In genomic region chr4:56821394-56822263, GRCh38 we compare ENCODE assay signal across 8 cellular contexts. TPM values are rescaled to one million over a fixed set of nuclear protein-coding genes. Genes with fewer than 3 reads are reported as not detected.
DNase-seq lines count a peak whose midpoint lies in the region; ATAC-seq and TF ChIP-seq lines count a peak whose summit lies in the region.

SPINK2 (minus strand) TSS chr4:56821701; CDS start chr4:56821662, 39 bp downstream.

- H3K36me3 Mint-ChIP-seq in IgD-negative memory B cell (no peaks in the 10 kb centered on the region), activated B cell treated with CpG ODN at 0.5 μM for 24 hours (ENCODE audit: low read depth) (no peaks in the 10 kb centered on the region)

- no peak for TF ChIP-seq CTCF in activated B cell treated with CpG ODN at 0.5 μM for 24 hours (IDR thresholded peaks at IDR 0.05)

- POLR2A ChIA-PET in activated B cell treated with CpG ODN at 0.5 μM for 24 hours (lab: Charles Lee), result interaction anchor here (1.6 kb wide), 1 partner anchor 15 kb away, joined by 3 read pairs; no protein-coding TSS in a partner anchor

- ATAC-seq in activated B cell treated with CpG ODN at 0.5 μM for 24 hours (ENCODE audit: low read depth), result peak; percentile 87

- H2BK120ac ChIP-seq in mesenchymal stem cell (ENCODE audit: low read depth, low read length), result no peak within 1 kb of the TSS

- H3K9me3 ChIP-seq in mesenchymal stem cell (ENCODE audit: control insufficient read depth, low read length), result no peaks in the 10 kb centered on the region

- H2AFZ ChIP-seq in mesenchymal stem cell (ENCODE audit: low read depth, low read length), result peak within 1 kb of the TSS; percentile 15

- no peak within 1 kb of the TSS for H4K8ac ChIP-seq in mesenchymal stem cell (ENCODE audit: low read length)

- H3K27me3 Mint-ChIP-seq in IgD-negative memory B cell (peaks cover 5% of the 10 kb centered on the region), activated B cell treated with CpG ODN at 0.5 μM for 24 hours (no peaks in the 10 kb centered on the region)

- no peak within 1 kb of the TSS for H2AK5ac ChIP-seq in mesenchymal stem cell (ENCODE audit: low read length, severe bottlenecking)

- H3K9me3 Mint-ChIP-seq in IgD-negative memory B cell, result no peaks in the 10 kb centered on the region
- no peaks in the 10 kb centered on the region for H3K9me3 Mint-ChIP-seq in activated B cell treated with CpG ODN at 0.5 μM for 24 hours

- H3K27me3 ChIP-seq in mesenchymal stem cell (ENCODE audit: control insufficient read depth in 1 of 2, insufficient read depth in 1 of 2, low read length in 2 of 2), result peaks cover 21 to 47% of the 10 kb centered on the region in 2 experiments

- H3K18ac ChIP-seq in mesenchymal stem cell (ENCODE audit: low read depth in 1 of 2, low read length in 2 of 2), result no peak within 1 kb of the TSS

- H3K9ac ChIP-seq in mesenchymal stem cell (ENCODE audit: low read length), result no peak within 1 kb of the TSS

- H2BK15ac ChIP-seq in mesenchymal stem cell (ENCODE audit: low read depth, poor library complexity, severe bottlenecking), result no peak within 1 kb of the TSS

- no peak within 1 kb of the TSS for H2BK12ac ChIP-seq in mesenchymal stem cell (ENCODE audit: low read length in 2 of 2)

- H3K4me3 ChIP-seq in mesenchymal stem cell (ENCODE audit: insufficient read depth in 1 of 2, low read depth in 1 of 2, low read length in 2 of 2), result peak within 1 kb of the TSS; percentile 55 to 58

- H3K27ac ChIP-seq in mesenchymal stem cell (ENCODE audit: low read length, poor library complexity, severe bottlenecking), result no peak within 1 kb of the TSS

- peak within 1 kb of the TSS; percentile 74 for H3K4me2 ChIP-seq in mesenchymal stem cell (ENCODE audit: low read length, poor library complexity, severe bottlenecking)

- DNase-seq in NOMO-1 (lab: John Stamatoyannopoulos, UW; ENCODE audit: unreplicated experiment in 2 of 2), result peak; percentile 35 to 52
- no peak for DNase-seq in NOMO-1 treated with dmso at 0.1 percent for 144 hours (lab: John Stamatoyannopoulos, UW; ENCODE audit: unreplicated experiment)
- peak; percentile 58 for DNase-seq in activated B cell treated with CpG ODN at 0.5 μM for 24 hours
- DNase-seq in central memory CD4-positive, alpha-beta T cell, result peak; percentile 63
- DNase-seq in mesenchymal stem cell, result peak; percentile 14
- DNase-seq in stimulated activated CD8-positive, alpha-beta memory T cell treated with anti-CD3 and anti-CD28 coated beads, Interleukin-4, amount 100 ng/mL, for 48 hours, result peak; percentile 67
- no peak for DNase-seq in T1000 (lab: John Stamatoyannopoulos, UW)

- CTCF ChIA-PET in activated B cell treated with CpG ODN at 0.5 μM for 24 hours (lab: Charles Lee), result interaction anchor here (1.6 to 2.5 kb wide), 2 partner anchors 15 to 22 kb away, joined by 5 to 11 read pairs; no protein-coding TSS in a partner anchor

- H3K27ac Mint-ChIP-seq in IgD-negative memory B cell, result peak within 1 kb of the TSS in 2 of 3 donors; percentile 39 to 48
- H3K27ac Mint-ChIP-seq in activated B cell treated with CpG ODN at 0.5 μM for 24 hours, result peak within 1 kb of the TSS; percentile 24

- intact Hi-C loops in activated B cell treated with CpG ODN at 0.5 μM for 24 hours (cut with micrococcal nuclease), result loop anchor here (1.0 to 5.0 kb wide), 5 partner anchors 21 to 386 kb away; partner anchors contain the start of genes NOA1, POLR2B and PPAT

- H3K4me3 Mint-ChIP-seq in IgD-negative memory B cell, result peak within 1 kb of the TSS; percentile 69 to 89 (median 84)
- H3K4me3 Mint-ChIP-seq in activated B cell treated with CpG ODN at 0.5 μM for 24 hours, result peak within 1 kb of the TSS; percentile 81

- no peak within 1 kb of the TSS for H2BK5ac ChIP-seq in mesenchymal stem cell (ENCODE audit: low read depth, low read length, poor library complexity, severe bottlenecking)

- H3K14ac ChIP-seq in mesenchymal stem cell (ENCODE audit: low read length in 2 of 2), result no peak within 1 kb of the TSS

- H3K79me1 ChIP-seq in mesenchymal stem cell (replicated peaks; ENCODE audit: low read length, poor library complexity, severe bottlenecking), result no peaks in the 10 kb centered on the region

- peaks cover 12 to 27% (median 13%) of the 10 kb centered on the region in 3 donors for H3K4me1 Mint-ChIP-seq in IgD-negative memory B cell
- H3K4me1 Mint-ChIP-seq in activated B cell treated with CpG ODN at 0.5 μM for 24 hours, result peaks cover 31% of the 10 kb centered on the region

- no peaks in the 10 kb centered on the region for H3K36me3 ChIP-seq in mesenchymal stem cell (ENCODE audit: control insufficient read depth in 1 of 2, insufficient read depth in 2 of 2, low read depth in 1 of 2, low read length in 2 of 2)

- H3K23ac ChIP-seq in mesenchymal stem cell (ENCODE audit: low read length in 2 of 2), result no peak within 1 kb of the TSS

- H3K4me1 ChIP-seq in mesenchymal stem cell (ENCODE audit: control insufficient read depth, insufficient read depth, low read depth, low read length), result peaks cover 6% of the 10 kb centered on the region

- no peak within 1 kb of the TSS for H4K91ac ChIP-seq in mesenchymal stem cell (ENCODE audit: low read length)

- no peak within 1 kb of the TSS for H3K4ac ChIP-seq in mesenchymal stem cell (ENCODE audit: low read depth in 1 of 2, low read length in 2 of 2)

- WGBS in mesenchymal stem cell, result 2% methylated on average over 44 of the region's 58 CpGs

RNA-seq across cellular contexts. Expression of gene SPINK2, which starts in this region (rescaled TPM):
- 7.1 TPM for polyA plus RNA-seq in IgD-negative memory B cell
- 1.2 TPM in 1 of 2 replicates, not detected in the other for total RNA-seq in activated B cell treated with CpG ODN at 0.5 μM for 24 hours
- polyA plus RNA-seq in mesenchymal stem cell (2013, experiment 1 of 2), result not detected
- polyA plus RNA-seq in mesenchymal stem cell (2013, experiment 2 of 2), result 0.19 TPM

Comparison
In these comparisons a context has a peak if more than half of its experiments do, and no peak if none do; other contexts are left out.
1. DNase-seq: peak in NOMO-1 (2 of 2), activated B cell treated with CpG ODN at 0.5 μM for 24 hours (single experiment), central memory CD4-positive, alpha-beta T cell (single experiment), mesenchymal stem cell (single experiment) and stimulated activated CD8-positive, alpha-beta memory T cell treated with anti-CD3 and anti-CD28 coated beads, Interleukin-4, amount 100 ng/mL, for 48 hours (single experiment); none in NOMO-1 treated with dmso at 0.1 percent for 144 hours (single experiment) and T1000 (single experiment).